Comparison of ENCODE assay signal across 12 cellular contexts in genomic region chr2:44237221-44237620, GRCh38. TPM values are rescaled to one million over a fixed set of nuclear protein-coding genes. Genes with fewer than 3 reads are reported as not detected.
DNase-seq lines count a peak whose midpoint lies in the region; ATAC-seq, FAIRE-seq and TF ChIP-seq lines count a peak whose summit lies in the region.
"Had no signal": no experiment of that assay in that cellular context is flagged by ENCODE, and none has a peak within 500 bp of the region (broad histone marks: within the 10 kb centered on the region; RNA-seq: fewer than 3 reads in every experiment).

No MANE protein-coding gene starts in this region.

- H3K36me3 Mint-ChIP-seq in CD4-positive, alpha-beta memory T cell = peaks cover 0 to 3% of the 10 kb centered on the region in 2 donors
- peaks cover 2% of the 10 kb centered on the region; the same call in 1 of the 3 replicates for H3K36me3 Mint-ChIP-seq in GM23338 (ENCODE audit: low read depth)

- H3K79me2 ChIP-seq in GM12878 (ENCODE audit: control insufficient read depth, insufficient read depth, low read length) (no peaks in the 10 kb centered on the region), GM23338 (replicated peaks; ENCODE audit: insufficient read depth) (no peaks in the 10 kb centered on the region; the same call in 1 of the 2 replicates)

- peak overlapping the region; percentile 26 to 91 (median 83) for H3K27ac Mint-ChIP-seq in CD4-positive, alpha-beta memory T cell
- H3K27ac Mint-ChIP-seq in GM23338 = no peak overlapping the region

- H3K4me3 Mint-ChIP-seq in CD4-positive, alpha-beta memory T cell = peak overlapping the region; percentile 6 to 84 (median 76)
- H3K4me3 Mint-ChIP-seq in GM23338 = no peak overlapping the region

- SMC1A ChIA-PET in GM12878 (lab: Charles Lee; ENCODE audit: uncharacterized antibody, unreplicated experiment) = interaction anchor here (0.7 to 1.5 kb wide), 3 partner anchors 47 to 165 kb away, joined by 3 to 4 read pairs (median 3); no protein-coding TSS in a partner anchor

- TF ChIP-seq POLR2A in GM12878 (IDR thresholded peaks at IDR 0.05; ENCODE audit: low read depth, low read length) = no peak

- peak; percentile 77 for ATAC-seq in GM18867 (IDR thresholded peaks at IDR 0.05; ENCODE audit: unreplicated experiment)
- ATAC-seq in GM12878 = peak; percentile 84
- no peak for ATAC-seq in GM23338
- no peak for ATAC-seq in GM19455 (IDR thresholded peaks at IDR 0.05; ENCODE audit: unreplicated experiment)
- ATAC-seq: K562 had no signal

- peaks cover 19% of the 10 kb centered on the region for H3K4me1 ChIP-seq in CD4-positive, alpha-beta memory T cell (ENCODE audit: insufficient read depth, low read length)
- peaks cover 14% of the 10 kb centered on the region for H3K4me1 ChIP-seq in GM12878 (ENCODE audit: control insufficient read depth, insufficient read depth, low read length)
- peaks cover 0 to 17% (median 5%) of the 10 kb centered on the region in 4 donors for H3K4me1 ChIP-seq in tibial artery
- H3K4me1 ChIP-seq in GM23338 (ENCODE audit: insufficient read depth) = peaks cover 31% of the 10 kb centered on the region

- in situ Hi-C loops in GM12878 (cut with MboI) = no loop called here

- no peaks in the 10 kb centered on the region for H3K27me3 Mint-ChIP-seq in CD4-positive, alpha-beta memory T cell
- H3K27me3 Mint-ChIP-seq in GM23338 (ENCODE audit: insufficient read depth, low read depth, poor library complexity) = peaks cover 10% of the 10 kb centered on the region

- peaks cover 17 to 37% (median 24%) of the 10 kb centered on the region in 4 donors for H3K4me1 Mint-ChIP-seq in CD4-positive, alpha-beta memory T cell
- H3K4me1 Mint-ChIP-seq in GM23338 = peaks cover 29% of the 10 kb centered on the region

- no peaks in the 10 kb centered on the region for H4K20me1 ChIP-seq in GM12878 (ENCODE audit: control insufficient read depth, insufficient read depth)
- H4K20me1 ChIP-seq in GM23338 (replicated peaks; ENCODE audit: insufficient read depth) = no peaks in the 10 kb centered on the region

- WGBS in GM12878 (ENCODE audit: insufficient coverage, insufficient replicate concordance, low lambda C conversion rate, missing lambda C conversion rate) = 4% methylated on average over 2 of the region's 2 CpGs

- intact Hi-C loops in CD4-positive, alpha-beta memory T cell (cut with micrococcal nuclease) = loop anchor here (1.0 to 2.0 kb wide), 3 partner anchors 20 to 124 kb away; partner anchors contain the start of genes CAMKMT, PPM1B and PREPL
- intact Hi-C loops in GM12878 (cut with micrococcal nuclease; ENCODE audit: unreplicated experiment) = no loop called here
- intact Hi-C loops in tibial artery (cut with DNase I; ENCODE audit: low total_unique reads) = loop anchor here (10.0 kb wide), 1 partner anchor 62 kb away; no protein-coding TSS in a partner anchor

- H3K36me3 ChIP-seq in CD4-positive, alpha-beta memory T cell (ENCODE audit: insufficient read depth, low read length) = no peaks in the 10 kb centered on the region
- H3K36me3 ChIP-seq in GM12878 (ENCODE audit: control insufficient read depth in 2 of 2, insufficient read depth in 2 of 2, low read length in 1 of 2) (no peaks in the 10 kb centered on the region; a peak in 2 of 4 replicates), tibial artery (no peaks in the 10 kb centered on the region), GM23338 (ENCODE audit: insufficient read depth) (no peaks in the 10 kb centered on the region)

- H3F3A ChIP-seq in GM23338 (replicated peaks; ENCODE audit: low read depth) = no peaks in the 10 kb centered on the region

- DNase-seq in CD4-positive, alpha-beta memory T cell = peak; percentile 48 to 58 (median 55)
- DNase-seq in KG1 (lab: John Stamatoyannopoulos, UW) (peak; percentile 36), GM12878 (ENCODE audit: low read depth, low spot score) (peak; percentile 26), tibial artery (no peak), GM23338 (ENCODE audit: low spot score) (no peak), mesenteric fat pad (ENCODE audit: low spot score) (no peak)
- DNase-seq: OCI-M1, stomach had no signal

- TF ChIP-seq EP300 in GM12878 (IDR thresholded peaks at IDR 0.05; ENCODE audit: borderline replicate concordance in 1 of 2, control insufficient read depth in 1 of 2, low read depth in 2 of 2, low read length in 2 of 2) = 0 out of 4 replicates have a peak, but pooled peaks of 1 of the 2 experiments have one; percentile 16

- TF ChIP-seq CTCF in GM12878 (IDR thresholded peaks at IDR 0.05 in 2 of 3, conservative IDR thresholded peaks at IDR 0.05 in 1 of 3; ENCODE audit: control insufficient read depth in 2 of 3, extremely low read depth in 1 of 3, insufficient read depth in 1 of 3, low read depth in 3 of 3, low read length in 3 of 3) = no peak
- no peak for TF ChIP-seq CTCF in tibial artery (IDR thresholded peaks at IDR 0.05)
- no peak for TF ChIP-seq CTCF in GM23338 (conservative IDR thresholded peaks at IDR 0.05; ENCODE audit: low read depth in 2 of 2)

- CTCF ChIA-PET in CD4-positive, alpha-beta memory T cell (lab: Charles Lee; ENCODE audit: partially characterized antibody) = interaction anchor here (0.8 to 1.4 kb wide), 2 partner anchors 66 to 149 kb away, joined by 4 read pairs; no protein-coding TSS in a partner anchor
- CTCF ChIA-PET in GM12878 (lab: Yijun Ruan, JAX) = interaction anchor here (0.7 to 2.1 kb wide), 5 partner anchors 8 to 193 kb away, joined by 3 to 6 read pairs (median 3); no protein-coding TSS in a partner anchor

- no peak for TF ChIP-seq RAD21 in GM12878 (IDR thresholded peaks at IDR 0.05; ENCODE audit: insufficient read depth, low read depth, low read length)

- no peaks in the 10 kb centered on the region for H3K27me3 ChIP-seq in CD4-positive, alpha-beta memory T cell (ENCODE audit: insufficient read depth, low read length)
- no peaks in the 10 kb centered on the region for H3K27me3 ChIP-seq in GM12878 (replicated peaks in 1 of 2; ENCODE audit: control insufficient read depth in 2 of 2, insufficient read depth in 2 of 2, low read length in 1 of 2)
- H3K27me3 ChIP-seq in tibial artery = no peaks in the 10 kb centered on the region
- H3K27me3 ChIP-seq in GM23338 (ENCODE audit: insufficient read depth) = no peaks in the 10 kb centered on the region
- H3K27me3 ChIP-seq: stomach had no signal

- H3K4me2 ChIP-seq in GM12878 (ENCODE audit: control insufficient read depth, insufficient read depth) = peak overlapping the region; percentile 15; the same call in 1 of the 2 replicates
- H3K4me2 ChIP-seq in GM23338 = no peak overlapping the region

- no peak overlapping the region for H2AFZ ChIP-seq in GM12878 (ENCODE audit: control insufficient read depth, low read depth, low read length)
- H2AFZ ChIP-seq in GM23338 = no peak overlapping the region

- FAIRE-seq in GM12878 (lab: Jason Lieb, UNC) = peak; percentile 57
- FAIRE-seq: islet of Langerhans, K562 had no signal

- BruUV-seq in GM12878 (replicated peaks; lab: Mats Ljungman, UMichigan) = no TSS peak

- POLR2A ChIA-PET in CD4-positive, alpha-beta memory T cell (lab: Charles Lee; ENCODE audit: partially characterized antibody) = interaction anchor here (2.4 to 5.4 kb wide), 2 partner anchors 68 to 124 kb away, joined by 9 to 27 read pairs; partner anchors contain the start of genes CAMKMT, PPM1B and PREPL
- POLR2A ChIA-PET in GM12878 (lab: Charles Lee) = no interaction called here

- peak overlapping the region; percentile 36 for H3K27ac ChIP-seq in CD4-positive, alpha-beta memory T cell (ENCODE audit: low read depth, low read length)
- H3K27ac ChIP-seq in GM12878 (ENCODE audit: control insufficient read depth, insufficient read depth) (no peak overlapping the region), tibial artery (no peak overlapping the region), GM23338 (ENCODE audit: low read depth) (no peak overlapping the region)
- H3K27ac ChIP-seq: stomach had no signal

- RAD21 ChIA-PET in GM12878 (lab: Charles Lee; ENCODE audit: unreplicated experiment) = no interaction called here

- no peaks in the 10 kb centered on the region for H3K9me2 ChIP-seq in GM23338 (ENCODE audit: insufficient read depth)

- no peak overlapping the region for H3K9ac ChIP-seq in GM12878 (ENCODE audit: control insufficient read depth, insufficient read depth, low read length)

- H3K9me3 Mint-ChIP-seq in CD4-positive, alpha-beta memory T cell = no peaks in the 10 kb centered on the region
- no peaks in the 10 kb centered on the region for H3K9me3 Mint-ChIP-seq in GM23338

- peak overlapping the region; percentile 4 to 23 for H3K4me3 ChIP-seq in CD4-positive, alpha-beta memory T cell (ENCODE audit: low read length in 2 of 2)
- H3K4me3 ChIP-seq in GM12878 (no peak overlapping the region), tibial artery (no peak overlapping the region), GM23338 (no peak overlapping the region)
- H3K4me3 ChIP-seq: K562, stomach had no signal

- H3K9me3 ChIP-seq in CD4-positive, alpha-beta memory T cell (ENCODE audit: control insufficient read depth in 1 of 2, low read length in 2 of 2) = no peaks in the 10 kb centered on the region
- H3K9me3 ChIP-seq in GM12878 (replicated peaks; ENCODE audit: control insufficient read depth, insufficient read depth, low read length) (no peaks in the 10 kb centered on the region), tibial artery (no peaks in the 10 kb centered on the region)
- H3K9me3 ChIP-seq: stomach had no signal

TF ChIP-seq in GM12878, 131 proteins besides CTCF, POLR2A, EP300 and RAD21 (continues in another document):
- peak; percentile 83 for TF ChIP-seq RUNX3 (IDR thresholded peaks at IDR 0.05; ENCODE audit: low read length)

RNA-seq across cellular contexts. Expression of gene SLC3A1, which starts 38.1 kb away (rescaled TPM):
- total RNA-seq in CD4-positive, alpha-beta memory T cell = under 1 TPM; 0.41 to 0.64 TPM
- polyA plus RNA-seq in CD4-positive, alpha-beta memory T cell = under 1 TPM in 1 of 2 donors, not detected in 1; 0.79 TPM
- 1.3 and 2.3 TPM in 2 replicates for total RNA-seq in GM12878 (2013; cell fraction: nucleolus; rRNA removed)
- total RNA-seq in GM12878 (2014; rRNA removed) (not detected in 2 replicates), GM12878 (2014; rRNA removed; fragmentation: Illumina TruSeq; extraction: Trizol) (not detected in 2 replicates), GM12878 (2021) (0.11 TPM in 1 of 2 replicates, not detected in the other), mesenteric fat pad (0.19 TPM)
- polyA plus RNA-seq in GM12878 (2011; ENCODE audit: low read depth) = 0.09 TPM
- polyA plus RNA-seq in GM12878 (2011; rRNA removed) (0.13 and 0.22 TPM in 2 replicates), GM12878 (2014; fragmentation: Illumina TruSeq; extraction: Trizol) (not detected in 2 replicates), GM12878 (2014; fragmentation: Nextera tagmentation; extraction: Ambion mirVana) (under 1 TPM; 0.05 to 0.19 TPM), GM12878 (2014; rRNA removed) (not detected in 2 replicates), GM12878 (2016; fragmentation: Nextera tagmentation; extraction: Ambion mirVana) (under 1 TPM; 0.43 to 0.47 TPM), GM23338 (2016; fragmentation: Nextera tagmentation; extraction: Ambion mirVana) (0.42 and 0.70 TPM in 2 replicates)
- polyA plus RNA-seq in GM12878 (2011; cell fraction: cytosol; rRNA removed) = 0.03 TPM in 2 replicates
- 0.10 and 0.16 TPM in 2 replicates for polyA plus RNA-seq in GM12878 (2011; cell fraction: nucleus; rRNA removed)
- polyA plus RNA-seq in GM12878 (2012) = 0.27 and 0.28 TPM in 2 replicates
- polyA minus RNA-seq in GM12878 (2011; rRNA and poly(A)+ RNA removed) = 0.15 and 0.37 TPM in 2 replicates
- polyA minus RNA-seq in GM12878 (2011; cell fraction: cytosol; rRNA and poly(A)+ RNA removed) = not detected in 2 replicates
- polyA minus RNA-seq in GM12878 (2011; cell fraction: nucleus; rRNA and poly(A)+ RNA removed) = 0.12 TPM in 1 of 2 replicates, not detected in the other
- 0.19 and 1.0 TPM in 2 replicates for total RNA-seq in GM23338 (2014; rRNA removed; shearing (Covaris generic))

Comparison
In these comparisons a context has a peak if more than half of its experiments do, and no peak if none do; other contexts are left out.
1. DNase-seq: peak in CD4-positive, alpha-beta memory T cell (5 of 5), KG1 (single experiment) and GM12878 (single experiment); none in tibial artery (0 of 2), GM23338 (single experiment) and mesenteric fat pad (single experiment).
2. H3K4me3 ChIP-seq: peak in CD4-positive, alpha-beta memory T cell (2 of 2); none in GM12878 (single experiment), tibial artery (0 of 2) and GM23338 (single experiment).
3. ATAC-seq: peak in GM18867 (single experiment) and GM12878 (single experiment); none in GM23338 (single experiment) and GM19455 (single experiment).